8 cellular contexts compared by ENCODE assay signal in the genomic region with DNA sequence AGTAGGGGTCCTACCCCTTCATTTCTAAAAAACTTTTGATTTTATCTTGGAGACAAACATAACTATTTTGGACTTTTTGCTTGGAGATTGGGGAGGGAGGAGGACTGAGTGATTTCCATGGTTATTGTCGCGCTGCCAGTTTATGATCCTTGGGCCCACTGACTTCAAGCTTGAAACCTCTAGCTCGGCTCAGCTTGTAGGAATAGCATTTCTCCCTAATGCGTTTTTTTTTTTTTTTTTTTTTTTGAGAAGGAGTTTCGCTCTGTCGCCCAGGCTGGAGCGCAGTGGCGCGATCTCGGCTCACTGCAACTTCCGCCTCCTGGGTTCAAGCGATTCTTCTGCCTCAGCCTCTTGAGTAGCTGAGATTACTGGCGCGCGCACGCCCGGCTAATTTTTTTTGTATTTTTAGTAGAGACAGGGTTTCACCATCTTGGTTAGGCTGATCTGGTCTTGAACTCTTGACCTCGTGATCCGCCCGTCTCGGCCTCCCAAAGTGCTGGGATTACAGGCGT. TPM values are rescaled to one million over a fixed set of nuclear protein-coding genes. Genes with fewer than 3 reads are reported as not detected.
DNase-seq lines count a peak whose midpoint lies in the region; ATAC-seq and TF ChIP-seq lines count a peak whose summit lies in the region.
"Not testable (repeated sequence)": the region's sequence is repeated elsewhere in the genome, so short reads cannot be mapped to it uniquely, and the experiment has no call there.

No MANE protein-coding gene starts in this region.

- H3K4me3 ChIP-seq in ACC112 (ENCODE audit: low read depth, low read length) (peak overlapping the region; percentile 82), fibroblast of villous mesenchyme (ENCODE audit: low read depth, low read length) (peak overlapping the region; percentile 88), gastrocnemius medialis (peak overlapping the region; percentile 60 to 93 (median 66))
- not testable (repeated sequence) for H3K4me3 ChIP-seq in H7 (ENCODE audit: insufficient read depth, low read depth, low read length); mesendoderm (ENCODE audit: low read length)

- not testable (repeated sequence) for H3K9me3 Mint-ChIP-seq in activated CD8-positive, alpha-beta T cell treated with anti-CD3 and anti-CD28 coated beads for 36 hours; MCF 10A (ENCODE audit: unreplicated experiment)

- not testable (repeated sequence) for H2AFZ ChIP-seq in ACC112 (ENCODE audit: low read length, unreplicated experiment)

- H3K9me3 ChIP-seq in gastrocnemius medialis: not testable (repeated sequence)

- not testable (repeated sequence) for H3K36me3 Mint-ChIP-seq in activated CD8-positive, alpha-beta T cell treated with anti-CD3 and anti-CD28 coated beads for 36 hours (ENCODE audit: low read depth); MCF 10A (ENCODE audit: insufficient read depth, unreplicated experiment)

- H3K4me1 ChIP-seq in ACC112 (ENCODE audit: control insufficient read depth, insufficient read depth, low read length, unreplicated experiment): peaks cover 18% of the 10 kb centered on the region
- not testable (repeated sequence) for H3K4me1 ChIP-seq in mesendoderm (ENCODE audit: control insufficient read depth, low read depth, low read length)
- H3K4me1 ChIP-seq in gastrocnemius medialis: peaks cover 15 to 23% of the 10 kb centered on the region in 2 donors

- H3K9ac ChIP-seq in mesendoderm (ENCODE audit: low read length): peak overlapping the region; percentile 16

- H3K4me3 Mint-ChIP-seq in activated CD8-positive, alpha-beta T cell treated with anti-CD3 and anti-CD28 coated beads for 36 hours: peak overlapping the region; percentile 92
- peak overlapping the region; percentile 98 for H3K4me3 Mint-ChIP-seq in MCF 10A (ENCODE audit: unreplicated experiment)

- not testable (repeated sequence) for H2BK5ac ChIP-seq in mesendoderm (ENCODE audit: low read length)

- H3K23ac ChIP-seq in mesendoderm (ENCODE audit: low read length): not testable (repeated sequence)

- not testable (repeated sequence) for TF ChIP-seq POLR2A in gastrocnemius medialis (IDR thresholded peaks at IDR 0.05)

- H3K79me2 ChIP-seq in ACC112 (ENCODE audit: control insufficient read depth, insufficient read depth, low read length, unreplicated experiment) (peaks cover 40% of the 10 kb centered on the region), mesendoderm (ENCODE audit: control insufficient read depth, insufficient read depth, low read length) (peaks cover 25% of the 10 kb centered on the region)

- not testable (repeated sequence) for H3K36me3 ChIP-seq in ACC112 (ENCODE audit: insufficient read depth, low read length); H7 (replicated peaks; ENCODE audit: control insufficient read depth, insufficient read depth, low read length); mesendoderm (ENCODE audit: control insufficient read depth, insufficient read depth, low read length); gastrocnemius medialis

- not testable (repeated sequence) for H2BK15ac ChIP-seq in mesendoderm (replicated peaks; ENCODE audit: low read depth)

- intact Hi-C loops in activated CD8-positive, alpha-beta T cell treated with anti-CD3 and anti-CD28 coated beads for 36 hours (cut with micrococcal nuclease): not testable (repeated sequence)
- intact Hi-C loops in MCF 10A (cut with micrococcal nuclease): loop anchor here (5.0 kb wide), 1 partner anchor 67 kb away; no protein-coding TSS in a partner anchor
- intact Hi-C loops in gastrocnemius medialis (cut with DNase I; ENCODE audit: low total_unique reads): loop anchor here (5.0 kb wide), 2 partner anchors 47 to 1688 kb away; a partner anchor contains a TSS

- not testable (repeated sequence) for H4K8ac ChIP-seq in mesendoderm (ENCODE audit: low read depth, low read length)

- not testable (repeated sequence) for H3K18ac ChIP-seq in mesendoderm (ENCODE audit: low read length)

- ATAC-seq in activated CD8-positive, alpha-beta T cell treated with anti-CD3 and anti-CD28 coated beads for 36 hours; gastrocnemius medialis: not testable (repeated sequence)

- DNase-seq in H7 (peak; percentile 10), NCI-H69 (lab: John Stamatoyannopoulos, UW) (peak; percentile 48), fibroblast of villous mesenchyme (ENCODE audit: low read depth) (peak; percentile 15)
- DNase-seq in activated CD8-positive, alpha-beta T cell treated with anti-CD3 and anti-CD28 coated beads for 36 hours; MCF 10A (ENCODE audit: unreplicated experiment); mesendoderm; gastrocnemius medialis: not testable (repeated sequence)

- H3K4me2 ChIP-seq in mesendoderm (ENCODE audit: low read length): peak overlapping the region; percentile 32

- not testable (repeated sequence) for H2AK5ac ChIP-seq in mesendoderm (ENCODE audit: low read length)

- BruUV-seq in MCF 10A (replicated peaks; lab: Mats Ljungman, UMichigan): not testable (repeated sequence)

- POLR2A ChIA-PET in activated CD8-positive, alpha-beta T cell treated with anti-CD3 and anti-CD28 coated beads for 36 hours (lab: Charles Lee): not testable (repeated sequence)
- POLR2A ChIA-PET in MCF 10A (lab: Yijun Ruan, JAX): interaction anchor here (1.5 to 3.5 kb wide), 2 partner anchors 10 to 34 kb away, joined by 4 to 54 read pairs; a partner anchor contains a TSS

- not testable (repeated sequence) for H3K27me3 Mint-ChIP-seq in activated CD8-positive, alpha-beta T cell treated with anti-CD3 and anti-CD28 coated beads for 36 hours; MCF 10A (ENCODE audit: insufficient read depth, unreplicated experiment)

- not testable (repeated sequence) for H4K5ac ChIP-seq in mesendoderm (ENCODE audit: low read length)

- H2BK120ac ChIP-seq in mesendoderm (ENCODE audit: low read depth, low read length): not testable (repeated sequence)

- H3K4me1 Mint-ChIP-seq in activated CD8-positive, alpha-beta T cell treated with anti-CD3 and anti-CD28 coated beads for 36 hours (ENCODE audit: low read depth): peaks cover 31% of the 10 kb centered on the region
- not testable (repeated sequence) for H3K4me1 Mint-ChIP-seq in MCF 10A (ENCODE audit: insufficient read depth, unreplicated experiment)

- H3K27me3 ChIP-seq in ACC112 (ENCODE audit: insufficient read depth, low read length); H7 (ENCODE audit: control insufficient read depth, insufficient read depth, low read length); mesendoderm (ENCODE audit: insufficient read depth, low read length, poor library complexity); gastrocnemius medialis: not testable (repeated sequence)

- in situ Hi-C loops in gastrocnemius medialis (cut with MboI; ENCODE audit: low sequenced_read_pairs in 4 of 4): not testable (repeated sequence)

- WGBS in mesendoderm (ENCODE audit: extremely low coverage, insufficient coverage, low lambda C conversion rate): no CpG with 5 or more reads among the region's 22 CpGs

- H3K56ac ChIP-seq in mesendoderm (ENCODE audit: low read length): not testable (repeated sequence)

- CTCF ChIA-PET in activated CD8-positive, alpha-beta T cell treated with anti-CD3 and anti-CD28 coated beads for 36 hours (lab: Charles Lee): interaction anchor here (5.8 kb wide), 1 partner anchor 49 kb away, joined by 28 read pairs; no protein-coding TSS in a partner anchor
- CTCF ChIA-PET in MCF 10A (lab: Yijun Ruan, JAX): interaction anchor here (0.7 to 1.7 kb wide), 5 partner anchors 12 to 571 kb away, joined by 3 to 7 read pairs (median 6); no protein-coding TSS in a partner anchor

- H3K4ac ChIP-seq in mesendoderm (ENCODE audit: low read depth, low read length): not testable (repeated sequence)

- H3K27ac ChIP-seq in ACC112 (ENCODE audit: low read depth, low read length); mesendoderm (ENCODE audit: low read depth, low read length): not testable (repeated sequence)
- H3K27ac ChIP-seq in gastrocnemius medialis: peak overlapping the region; percentile 88 to 94 (median 92)

- not testable (repeated sequence) for H3K79me1 ChIP-seq in mesendoderm (ENCODE audit: low read length)

- not testable (repeated sequence) for TF ChIP-seq CTCF in activated CD8-positive, alpha-beta T cell treated with anti-CD3 and anti-CD28 coated beads for 36 hours (IDR thresholded peaks at IDR 0.05); MCF 10A (IDR thresholded peaks at IDR 0.05; ENCODE audit: unreplicated experiment); fibroblast of villous mesenchyme (IDR thresholded peaks at IDR 0.05; ENCODE audit: insufficient read depth, low read depth, low read length); gastrocnemius medialis (IDR thresholded peaks at IDR 0.05 in 4 of 5, conservative IDR thresholded peaks at IDR 0.05 in 1 of 5)

- H3K27ac Mint-ChIP-seq in activated CD8-positive, alpha-beta T cell treated with anti-CD3 and anti-CD28 coated beads for 36 hours: not testable (repeated sequence)
- peak overlapping the region; percentile 100 for H3K27ac Mint-ChIP-seq in MCF 10A (ENCODE audit: low read depth, unreplicated experiment)

RNA-seq across cellular contexts. Expression of a gene that starts 1.7 kb away (rescaled TPM):
- total RNA-seq in H7 (2014; rRNA removed; shearing (Covaris generic)): 9.1 TPM in 2 replicates
- 10 to 100 TPM; 11.9 to 12.3 TPM for total RNA-seq in activated CD8-positive, alpha-beta T cell treated with anti-CD3 and anti-CD28 coated beads for 36 hours
- total RNA-seq in MCF 10A (2022): 17.6 and 22.5 TPM in 2 replicates
- total RNA-seq in fibroblast of villous mesenchyme: 10.3 and 13.8 TPM in 2 replicates
- 24.6 TPM for polyA plus RNA-seq in mesendoderm (2013, experiment 1 of 2)
- polyA plus RNA-seq in mesendoderm (2013, experiment 2 of 2): 24.0 TPM
- total RNA-seq in gastrocnemius medialis: 10 to 100 TPM; 13.4 to 16.7 (median 15.8) TPM

RNA-seq across cellular contexts. Expression of a gene that starts 33.1 kb away (rescaled TPM):
- 20.9 and 35.0 TPM in 2 replicates for total RNA-seq in H7 (2014; rRNA removed; shearing (Covaris generic))
- total RNA-seq in activated CD8-positive, alpha-beta T cell treated with anti-CD3 and anti-CD28 coated beads for 36 hours: 10 to 100 TPM; 21.2 to 21.7 TPM
- 4.3 and 4.8 TPM in 2 replicates for total RNA-seq in MCF 10A (2022)
- total RNA-seq in fibroblast of villous mesenchyme: 24.2 and 26.3 TPM in 2 replicates
- 6.6 TPM for polyA plus RNA-seq in mesendoderm (2013, experiment 1 of 2)
- polyA plus RNA-seq in mesendoderm (2013, experiment 2 of 2): 6.2 TPM
- 10 to 100 TPM; 15.3 to 34.9 (median 19.2) TPM for total RNA-seq in gastrocnemius medialis
